8 cellular contexts compared by ENCODE assay signal in the genomic region with DNA sequence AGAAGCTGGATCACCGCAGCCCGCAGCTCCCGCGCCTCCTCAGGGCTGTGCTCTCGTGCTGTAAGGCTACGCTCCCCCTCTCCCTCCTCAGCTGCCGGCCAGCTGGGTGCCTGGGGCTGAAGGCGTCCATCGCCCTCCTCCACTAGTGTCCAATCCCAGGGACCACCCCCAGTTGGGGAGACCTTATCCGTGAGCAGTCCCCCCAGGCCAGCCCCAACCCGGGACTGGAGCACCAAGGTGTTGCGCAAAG. TPM values are rescaled to one million over a fixed set of nuclear protein-coding genes. Genes with fewer than 3 reads are reported as not detected.
DNase-seq lines count a peak whose midpoint lies in the region; TF ChIP-seq lines count a peak whose summit lies in the region.

No MANE protein-coding gene starts in this region.

- peak overlapping the region; percentile 91 for H3K4me3 Mint-ChIP-seq in Caco-2 (ENCODE audit: unreplicated experiment)
- peak overlapping the region; percentile 88 for H3K4me3 Mint-ChIP-seq in progenitor cell of endocrine pancreas (ENCODE audit: low read depth)

- no peak for TF ChIP-seq CTCF in Caco-2 (IDR thresholded peaks at IDR 0.05; ENCODE audit: insufficient read depth in 1 of 2, low read depth in 1 of 2, low read length in 1 of 2, severe bottlenecking in 1 of 2, unreplicated experiment in 1 of 2)
- no peak for TF ChIP-seq CTCF in PC-9 (conservative IDR thresholded peaks at IDR 0.05)
- no peak for TF ChIP-seq CTCF in progenitor cell of endocrine pancreas (IDR thresholded peaks at IDR 0.05; ENCODE audit: unreplicated experiment)

- CTCF ChIA-PET in Caco-2 (lab: Charles Lee) = interaction anchor here (0.6 to 3.0 kb wide), 16 partner anchors 9 to 164 kb away, joined by 3 to 23 read pairs (median 3); a partner anchor contains a TSS
- CTCF ChIA-PET in PC-9 (lab: Charles Lee) = interaction anchor here (0.8 to 2.7 kb wide), 10 partner anchors 10 to 98 kb away, joined by 3 to 22 read pairs (median 4); a partner anchor contains a TSS

- H3K9me3 Mint-ChIP-seq in Caco-2 (ENCODE audit: unreplicated experiment) (no peaks in the 10 kb centered on the region), progenitor cell of endocrine pancreas (ENCODE audit: low read depth) (no peaks in the 10 kb centered on the region)

- no peaks in the 10 kb centered on the region; the same call in 1 of the 2 replicates for H4K20me1 ChIP-seq in PC-9 (ENCODE audit: insufficient read depth)

- H3F3A ChIP-seq in PC-9 (ENCODE audit: insufficient read depth, low read depth) = peaks cover 33% of the 10 kb centered on the region

- H3K4me1 Mint-ChIP-seq in Caco-2 (ENCODE audit: low read depth, unreplicated experiment) = peaks cover 8% of the 10 kb centered on the region
- H3K4me1 Mint-ChIP-seq in progenitor cell of endocrine pancreas (ENCODE audit: low read depth) = peaks cover 6% of the 10 kb centered on the region

- no peak overlapping the region for H2AFZ ChIP-seq in PC-9

- no peaks in the 10 kb centered on the region; the same call in none of the 2 replicates for H3K36me3 ChIP-seq in Caco-2 (ENCODE audit: control insufficient read depth, insufficient read depth, low read length)
- 0 out of 2 replicates have a peak, but pooled peaks cover 3% of the 10 kb centered on the region for H3K36me3 ChIP-seq in PC-9 (ENCODE audit: low read depth)
- H3K36me3 ChIP-seq in esophagus (ENCODE audit: control insufficient read depth in 2 of 2, insufficient read depth in 2 of 2, low read length in 1 of 2) = peaks cover 0 to 22% of the 10 kb centered on the region in 2 donors

- H3K9me3 ChIP-seq in Caco-2 (no peaks in the 10 kb centered on the region), PC-9 (ENCODE audit: insufficient read depth, low read depth) (no peaks in the 10 kb centered on the region), esophagus (ENCODE audit: control insufficient read depth in 2 of 2, insufficient read depth in 1 of 2, low read depth in 1 of 2, low read length in 1 of 2) (no peaks in the 10 kb centered on the region)

- H3K4me3 ChIP-seq in Caco-2 (ENCODE audit: low read depth, low read length) (peak overlapping the region; percentile 56), PC-9 (peak overlapping the region; percentile 58), esophagus (ENCODE audit: low read depth in 1 of 2, low read length in 2 of 2) (peak overlapping the region; percentile 73 to 78)

- WGBS in esophagus, 2 donors = 62 to 67% methylated on average over 12 of the region's 12 CpGs

- intact Hi-C loops in Caco-2 (cut with micrococcal nuclease; ENCODE audit: unreplicated experiment) (no loop called here), PC-9 (cut with micrococcal nuclease; ENCODE audit: unreplicated experiment) (no loop called here)

- H3K4me1 ChIP-seq in Caco-2 (peaks cover 16% of the 10 kb centered on the region), PC-9 (replicated peaks; ENCODE audit: insufficient read depth) (peaks cover 28% of the 10 kb centered on the region), esophagus (ENCODE audit: control insufficient read depth in 2 of 2, insufficient read depth in 2 of 2, low read length in 1 of 2) (peaks cover 15 to 35% of the 10 kb centered on the region in 2 donors)

- POLR2A ChIA-PET in Caco-2 (lab: Charles Lee) = interaction anchor here (1.1 to 2.0 kb wide), 2 partner anchors 24 to 38 kb away, joined by 3 to 9 read pairs; no protein-coding TSS in a partner anchor
- POLR2A ChIA-PET in PC-9 (lab: Charles Lee; ENCODE audit: unreplicated experiment) = no interaction called here

- DNase-seq in Caco-2 (no peak), PC-9 (peak in 1 of 2 experiments; percentile 17), progenitor cell of endocrine pancreas (ENCODE audit: low spot score, unreplicated experiment) (no peak), kidney glomerular epithelial cell (lab: John Stamatoyannopoulos, UW) (no peak), AG08395 (ENCODE audit: low spot score) (no peak), HuH-7 (ENCODE audit: low spot score) (no peak)
- no peak for DNase-seq in stimulated activated CD8-positive, alpha-beta memory T cell treated with anti-CD3 and anti-CD28 coated beads, Interleukin-4, amount 100 ng/mL, for 48 hours

- no peaks in the 10 kb centered on the region for H3K9me2 ChIP-seq in PC-9 (ENCODE audit: insufficient read depth)

- no peaks in the 10 kb centered on the region for H3K27me3 ChIP-seq in Caco-2 (replicated peaks; ENCODE audit: control insufficient read depth, insufficient read depth, low read length)
- no peaks in the 10 kb centered on the region for H3K27me3 ChIP-seq in PC-9 (ENCODE audit: insufficient read depth, low read depth)
- no peaks in the 10 kb centered on the region for H3K27me3 ChIP-seq in esophagus (ENCODE audit: control insufficient read depth in 1 of 2, insufficient read depth in 2 of 2, low read length in 2 of 2)

- no peaks in the 10 kb centered on the region for H3K27me3 Mint-ChIP-seq in Caco-2 (ENCODE audit: insufficient read depth, unreplicated experiment)
- H3K27me3 Mint-ChIP-seq in progenitor cell of endocrine pancreas = peaks cover 14% of the 10 kb centered on the region

- H3K27ac Mint-ChIP-seq in Caco-2 (ENCODE audit: unreplicated experiment) (peak overlapping the region; percentile 75), progenitor cell of endocrine pancreas (peak overlapping the region; percentile 95)

- peaks cover 13% of the 10 kb centered on the region for H3K79me2 ChIP-seq in PC-9 (ENCODE audit: low read depth)

- peaks cover 26% of the 10 kb centered on the region for H3K36me3 Mint-ChIP-seq in Caco-2 (ENCODE audit: insufficient read depth, unreplicated experiment)
- no peaks in the 10 kb centered on the region for H3K36me3 Mint-ChIP-seq in progenitor cell of endocrine pancreas (ENCODE audit: insufficient read depth)

- H3K27ac ChIP-seq in PC-9 (no peak overlapping the region), esophagus (ENCODE audit: low read depth in 2 of 2, low read length in 1 of 2) (peak overlapping the region in 1 of 2 donors; percentile 37)

- BruUV-seq in Caco-2 (replicated peaks; lab: Mats Ljungman, UMichigan) (no TSS peak), PC-9 (replicated peaks; lab: Mats Ljungman, UMichigan) (no TSS peak)

- peak overlapping the region; percentile 79 for H3K4me2 ChIP-seq in PC-9

RNA-seq across cellular contexts. Expression of a gene that starts 1.2 kb away (rescaled TPM):
- total RNA-seq in Caco-2 (2022) (18.2 and 19.3 TPM in 2 replicates), PC-9 (2021) (20.8 and 28.0 TPM in 2 replicates), progenitor cell of endocrine pancreas (18.4 and 19.3 TPM in 2 replicates)
- 10 to 100 TPM; 10.1 to 10.9 TPM for polyA plus RNA-seq in esophagus

RNA-seq across cellular contexts. Expression of a gene that starts 7.3 kb away (rescaled TPM):
- total RNA-seq in Caco-2 (2022) = 19.5 and 21.2 TPM in 2 replicates
- 10.2 and 10.5 TPM in 2 replicates for total RNA-seq in PC-9 (2021)
- 10 to 100 TPM; 38.2 to 49.9 TPM for polyA plus RNA-seq in esophagus
- total RNA-seq in progenitor cell of endocrine pancreas = 12.4 and 12.7 TPM in 2 replicates

RNA-seq across cellular contexts. Expression of a gene that starts 54.2 kb away (rescaled TPM):
- total RNA-seq in Caco-2 (2022) (not detected in 2 replicates), PC-9 (2021) (not detected in 2 replicates), progenitor cell of endocrine pancreas (3.6 and 4.6 TPM in 2 replicates)
- polyA plus RNA-seq in esophagus = under 1 TPM; 0.15 to 0.47 TPM

RNA-seq across cellular contexts. Expression of a gene that starts 59.0 kb away (rescaled TPM):
- total RNA-seq in Caco-2 (2022) (66.7 and 76.4 TPM in 2 replicates), PC-9 (2021) (31.8 and 42.4 TPM in 2 replicates), progenitor cell of endocrine pancreas (38.5 and 44.0 TPM in 2 replicates)
- polyA plus RNA-seq in esophagus = 10 to 100 TPM; 26.3 to 41.8 TPM
